1 cellular context compared by ENCODE assay signal in genomic region chr4:81214518-81215218, GRCh38.
TF ChIP-seq lines count a peak whose summit lies in the region.

No MANE protein-coding gene starts in this region.

TF ChIP-seq in GM23338, 12 proteins besides CTCF, POLR2A, EP300 and RAD21 (continued from another document):
- no peak for TF ChIP-seq REST (IDR thresholded peaks at IDR 0.05; ENCODE audit: unreplicated experiment)
- no peak for TF ChIP-seq EZH2phosphoT487 (IDR thresholded peaks at IDR 0.05; ENCODE audit: unreplicated experiment)
- TF ChIP-seq ZNF331 (CRISPR knock-in tag; IDR thresholded peaks at IDR 0.05; ENCODE audit: low read depth): no peak
TF ChIP-seq in GM23338: peak in this region for 0.
